18 cellular contexts compared by ENCODE assay signal in the genomic region with DNA sequence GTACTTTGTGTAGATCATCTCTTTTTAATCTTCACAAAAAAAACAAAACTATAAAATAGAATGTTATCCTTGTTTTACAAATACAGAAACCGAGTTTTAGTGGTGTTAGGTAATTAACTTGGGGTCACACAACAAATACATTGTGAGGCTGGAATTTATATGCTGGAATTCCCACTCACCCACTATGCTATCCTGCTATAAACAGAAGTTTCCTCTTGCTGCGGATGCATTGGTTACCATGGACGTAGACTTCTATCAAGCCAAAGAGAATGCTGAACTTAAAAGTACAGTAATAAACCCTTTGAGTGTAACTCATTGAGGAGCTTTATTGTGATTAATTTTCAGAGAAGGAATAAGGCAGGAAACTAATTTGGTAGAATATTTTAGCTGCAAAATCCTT. TPM values are rescaled to one million over a fixed set of nuclear protein-coding genes. Genes with fewer than 3 reads are reported as not detected.
DNase-seq lines count a peak whose midpoint lies in the region; ATAC-seq and TF ChIP-seq lines count a peak whose summit lies in the region.
"Had no signal": no experiment of that assay in that cellular context is flagged by ENCODE, and none has a peak within 500 bp of the region (broad histone marks: within the 10 kb centered on the region; RNA-seq: fewer than 3 reads in every experiment).

No MANE protein-coding gene starts in this region.

- TF ChIP-seq POLR2A in tibial nerve (IDR thresholded peaks at IDR 0.05): no peak

- peak; percentile 7 for ATAC-seq in GM19035 (IDR thresholded peaks at IDR 0.05; ENCODE audit: unreplicated experiment)
- peak; percentile 5 for ATAC-seq in HG03469 (IDR thresholded peaks at IDR 0.05; ENCODE audit: unreplicated experiment)
- ATAC-seq in CD8-positive, alpha-beta T cell: no peak
- ATAC-seq in GM19351 (IDR thresholded peaks at IDR 0.05; ENCODE audit: unreplicated experiment): no peak
- no peak for ATAC-seq in GM18519 (IDR thresholded peaks at IDR 0.05; ENCODE audit: low FRiP score, unreplicated experiment)
- ATAC-seq: activated CD8-positive, alpha-beta T cell treated with anti-CD3 and anti-CD28 coated beads for 36 hours had no signal

- no peaks in the 10 kb centered on the region for H3K9me3 Mint-ChIP-seq in endothelial cell (ENCODE audit: unreplicated experiment)
- H3K9me3 Mint-ChIP-seq in CD8-positive, alpha-beta T cell: no peaks in the 10 kb centered on the region
- H3K9me3 Mint-ChIP-seq: activated CD8-positive, alpha-beta T cell treated with anti-CD3 and anti-CD28 coated beads for 36 hours had no signal

- peaks cover 0 to 52% (median 12%) of the 10 kb centered on the region in 4 donors for H3K4me1 ChIP-seq in tibial nerve
- no peaks in the 10 kb centered on the region for H3K4me1 ChIP-seq in CD8-positive, alpha-beta T cell (ENCODE audit: insufficient read depth, low read length)

- peak overlapping the region; percentile 57 for H3K27ac Mint-ChIP-seq in endothelial cell (ENCODE audit: unreplicated experiment)
- H3K27ac Mint-ChIP-seq in CD8-positive, alpha-beta T cell: no peak overlapping the region
- H3K27ac Mint-ChIP-seq: activated CD8-positive, alpha-beta T cell treated with anti-CD3 and anti-CD28 coated beads for 36 hours; progenitor cell of endocrine pancreas had no signal

- POLR2A ChIA-PET in CD8-positive, alpha-beta T cell (lab: Charles Lee): interaction anchor here (1.2 to 1.5 kb wide), 2 partner anchors 13 to 14 kb away, joined by 4 read pairs; partner anchors contain the start of gene ZNF106

- no peaks in the 10 kb centered on the region for H3K27me3 Mint-ChIP-seq in endothelial cell (ENCODE audit: unreplicated experiment)
- H3K27me3 Mint-ChIP-seq in CD8-positive, alpha-beta T cell (ENCODE audit: low read depth): no peaks in the 10 kb centered on the region
- H3K27me3 Mint-ChIP-seq: activated CD8-positive, alpha-beta T cell treated with anti-CD3 and anti-CD28 coated beads for 36 hours; progenitor cell of endocrine pancreas had no signal

- peak overlapping the region in 3 of 4 donors; percentile 10 to 50 (median 45) for H3K27ac ChIP-seq in tibial nerve
- no peak overlapping the region for H3K27ac ChIP-seq in CD8-positive, alpha-beta T cell (ENCODE audit: low read depth, low read length)
- H3K27ac ChIP-seq: GM23248, heart left ventricle, SJCRH30 had no signal

- intact Hi-C loops in CD8-positive, alpha-beta T cell (cut with DNase I, micrococcal nuclease): no loop called here

- no peak for TF ChIP-seq EP300 in tibial nerve (IDR thresholded peaks at IDR 0.05)

- H3K36me3 Mint-ChIP-seq in endothelial cell (ENCODE audit: low read depth, unreplicated experiment): no peaks in the 10 kb centered on the region
- peaks cover 28% of the 10 kb centered on the region for H3K36me3 Mint-ChIP-seq in CD8-positive, alpha-beta T cell

- no peaks in the 10 kb centered on the region for H3K36me3 ChIP-seq in tibial nerve
- H3K36me3 ChIP-seq in CD8-positive, alpha-beta T cell (ENCODE audit: insufficient read depth, low read length): no peaks in the 10 kb centered on the region
- H3K36me3 ChIP-seq: SJCRH30 had no signal

- CTCF ChIA-PET in CD8-positive, alpha-beta T cell (lab: Charles Lee): interaction anchor here (0.7 to 1.0 kb wide), 2 partner anchors 9 to 1527 kb away, joined by 3 to 6 read pairs; no protein-coding TSS in a partner anchor

- no peaks in the 10 kb centered on the region for H3K9me3 ChIP-seq in tibial nerve
- H3K9me3 ChIP-seq in CD8-positive, alpha-beta T cell (ENCODE audit: low read length): no peaks in the 10 kb centered on the region
- H3K9me3 ChIP-seq: heart left ventricle, SJCRH30 had no signal

- no peak for DNase-seq in endothelial cell (ENCODE audit: low spot score)
- no peak for DNase-seq in tibial nerve (ENCODE audit: low spot score in 2 of 2)
- no peak for DNase-seq in CD8-positive, alpha-beta T cell
- no peak for DNase-seq in NCI-H2227 (lab: John Stamatoyannopoulos, UW; ENCODE audit: unreplicated experiment)
- DNase-seq: activated CD8-positive, alpha-beta T cell treated with anti-CD3 and anti-CD28 coated beads for 36 hours; cerebellar nuclear complex; DMS79; GM23248; heart left ventricle; kidney; NCI-H2171 treated with DMSO at 0.1 percent for 48 hours; NK-92 treated with Interleukin-12 subunit alpha and Interleukin-12 subunit beta, amount 100 ng/mL, for 24 hours; SJCRH30 had no signal

- 29 to 46% methylated on average over 3 of the region's 3 CpGs for WGBS in tibial nerve, 2 donors

- no peaks in the 10 kb centered on the region for H3K27me3 ChIP-seq in tibial nerve
- no peaks in the 10 kb centered on the region for H3K27me3 ChIP-seq in CD8-positive, alpha-beta T cell (ENCODE audit: insufficient read depth, low read length)
- H3K27me3 ChIP-seq: heart left ventricle, SJCRH30 had no signal

- H3K4me3 Mint-ChIP-seq in endothelial cell (ENCODE audit: unreplicated experiment): no peak overlapping the region
- H3K4me3 Mint-ChIP-seq in CD8-positive, alpha-beta T cell: no peak overlapping the region
- H3K4me3 Mint-ChIP-seq: activated CD8-positive, alpha-beta T cell treated with anti-CD3 and anti-CD28 coated beads for 36 hours had no signal

- H3K4me1 Mint-ChIP-seq in endothelial cell (ENCODE audit: unreplicated experiment): peaks cover 20% of the 10 kb centered on the region
- H3K4me1 Mint-ChIP-seq in CD8-positive, alpha-beta T cell (ENCODE audit: low read depth): peaks cover 20% of the 10 kb centered on the region

- TF ChIP-seq CTCF in endothelial cell (IDR thresholded peaks at IDR 0.05; ENCODE audit: unreplicated experiment) (no peak), tibial nerve (IDR thresholded peaks at IDR 0.05) (no peak)
- no peak for TF ChIP-seq CTCF in CD8-positive, alpha-beta T cell (IDR thresholded peaks at IDR 0.05)

- H3K4me3 ChIP-seq in tibial nerve: no peak overlapping the region
- no peak overlapping the region for H3K4me3 ChIP-seq in CD8-positive, alpha-beta T cell (ENCODE audit: low read depth, low read length)
- H3K4me3 ChIP-seq: GM23248, heart left ventricle, SJCRH30 had no signal

RNA-seq across cellular contexts. Expression of gene SNAP23, which starts 9.2 kb away (rescaled TPM):
- total RNA-seq in endothelial cell (ENCODE audit: unreplicated experiment) (121 TPM), tibial nerve (10 to 100 TPM; 54.0 to 77.9 (median 64.0) TPM)
- 10 to 100 TPM; 30.9 to 39.9 TPM for total RNA-seq in CD8-positive, alpha-beta T cell

RNA-seq across cellular contexts. Expression of gene ZNF106, which starts 13.7 kb away (rescaled TPM):
- total RNA-seq in endothelial cell (ENCODE audit: unreplicated experiment) (56.3 TPM), tibial nerve (10 to 100 TPM; 54.5 to 92.9 (median 63.9) TPM)
- total RNA-seq in CD8-positive, alpha-beta T cell: 10 to 100 TPM; 28.1 to 28.4 TPM

RNA-seq across cellular contexts. Expression of gene LRRC57, which starts 44.0 kb away (rescaled TPM):
- 32.7 TPM for total RNA-seq in endothelial cell (ENCODE audit: unreplicated experiment)
- 10 to 100 TPM; 16.1 to 29.5 (median 21.6) TPM for total RNA-seq in tibial nerve
- 10 to 100 TPM; 30.0 to 31.1 TPM for total RNA-seq in CD8-positive, alpha-beta T cell

RNA-seq across cellular contexts. Expression of gene HAUS2, which starts 44.0 kb away (rescaled TPM):
- total RNA-seq in endothelial cell (ENCODE audit: unreplicated experiment) (23.5 TPM), tibial nerve (10 to 100 TPM; 17.1 to 29.1 (median 24.2) TPM)
- 10 to 100 TPM; 33.1 to 39.1 TPM for total RNA-seq in CD8-positive, alpha-beta T cell

Comparison
In these comparisons a context has a peak if more than half of its experiments do, and no peak if none do; other contexts are left out.
1. ATAC-seq: peak in GM19035 (single experiment) and HG03469 (single experiment); none in CD8-positive, alpha-beta T cell (single experiment), GM19351 (single experiment) and GM18519 (single experiment).